In the genomic region with DNA sequence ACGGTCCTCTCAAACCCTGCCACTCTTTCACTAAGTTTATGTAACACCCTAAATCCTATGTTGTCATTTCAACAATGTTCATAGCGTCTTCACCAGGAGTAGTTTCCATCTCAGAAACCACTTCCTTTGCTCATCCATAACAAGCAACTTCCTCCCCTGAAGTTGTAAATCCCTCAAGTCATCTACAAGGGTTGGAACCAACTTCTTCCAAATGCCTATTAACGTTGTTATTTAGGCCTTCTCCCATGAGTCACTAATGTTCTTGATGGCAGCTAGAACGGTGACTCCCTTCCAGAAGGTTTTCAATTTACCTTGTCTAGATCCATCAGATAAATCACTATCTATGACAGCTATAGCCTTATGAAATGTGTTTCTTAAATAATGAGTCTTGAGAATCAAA, we compare ENCODE assay signal across 16 cellular contexts.
"Had no signal": no experiment of that assay in that cellular context is flagged by ENCODE, and none has a peak within 500 bp of the region (broad histone marks: within the 10 kb centered on the region; RNA-seq: fewer than 3 reads in every experiment).

No MANE protein-coding gene starts in this region.

- H3K9me3 ChIP-seq: left ventricle myocardium inferior, thyroid gland had no signal

- H3K4me1 ChIP-seq: parathyroid adenoma, thyroid gland had no signal

- H3K27ac Mint-ChIP-seq: naive thymus-derived CD8-positive, alpha-beta T cell; stimulated activated effector memory CD8-positive, alpha-beta T cell treated with anti-CD3 and anti-CD28 coated beads, Interleukin-12 subunit alpha, Interleukin-12 subunit beta, amount 100 ng/mL, for 72 hours had no signal

- H3K9me3 Mint-ChIP-seq: central memory CD8-positive, alpha-beta T cell; stimulated activated effector memory CD8-positive, alpha-beta T cell treated with anti-CD3 and anti-CD28 coated beads, Interleukin-12 subunit alpha, Interleukin-12 subunit beta, amount 100 ng/mL, for 72 hours had no signal

- H3K27me3 ChIP-seq: brain microvascular endothelial cell, thyroid gland had no signal

- H3K9ac ChIP-seq: parathyroid adenoma had no signal

- H3K79me2 ChIP-seq: parathyroid adenoma had no signal

- H2AFZ ChIP-seq: parathyroid adenoma had no signal

- H3K36me3 Mint-ChIP-seq: naive thymus-derived CD8-positive, alpha-beta T cell; stimulated activated effector memory CD8-positive, alpha-beta T cell treated with anti-CD3 and anti-CD28 coated beads, Interleukin-12 subunit alpha, Interleukin-12 subunit beta, amount 100 ng/mL, for 72 hours had no signal

- DNase-seq: activated CD4-positive, CD25-positive, alpha-beta regulatory T cell treated with anti-CD3 and anti-CD28 coated beads, Interleukin-2, amount 50 U/mL, for 72 hours; activated naive CD4-positive, alpha-beta T cell treated with Interleukin-2 at 50 U/mL for 16 hours; activated T-cell treated with anti-CD3 and anti-CD28 coated beads for 4 hours; anterior cingulate cortex; brain microvascular endothelial cell; hippocampal formation; left ventricle myocardium inferior; naive thymus-derived CD8-positive, alpha-beta T cell; stimulated activated CD4-positive, alpha-beta T cell treated with anti-CD3 and anti-CD28 coated beads, Interleukin-12 subunit alpha, Interleukin-12 subunit beta, amount 100 ng/mL, for 4 hours; stimulated activated CD4-positive, alpha-beta T cell treated with anti-CD3 and anti-CD28 coated beads, Interleukin-2, amount 100 ng/mL, for 24 hours; thyroid gland had no signal

- H3K36me3 ChIP-seq: brain microvascular endothelial cell, left ventricle myocardium inferior, thyroid gland had no signal

- H3K27ac ChIP-seq: brain microvascular endothelial cell, coronary artery, left ventricle myocardium inferior, parathyroid adenoma, thyroid gland had no signal

- H3K4me1 Mint-ChIP-seq: central memory CD8-positive, alpha-beta T cell; stimulated activated effector memory CD8-positive, alpha-beta T cell treated with anti-CD3 and anti-CD28 coated beads, Interleukin-12 subunit alpha, Interleukin-12 subunit beta, amount 100 ng/mL, for 72 hours had no signal

- H3K4me3 ChIP-seq: coronary artery, left ventricle myocardium inferior, thyroid gland had no signal

- H3K4me3 Mint-ChIP-seq: central memory CD8-positive, alpha-beta T cell; naive thymus-derived CD8-positive, alpha-beta T cell; stimulated activated effector memory CD8-positive, alpha-beta T cell treated with anti-CD3 and anti-CD28 coated beads, Interleukin-12 subunit alpha, Interleukin-12 subunit beta, amount 100 ng/mL, for 72 hours had no signal

- ATAC-seq: esophagus mucosa; naive thymus-derived CD8-positive, alpha-beta T cell; stimulated activated effector memory CD8-positive, alpha-beta T cell treated with anti-CD3 and anti-CD28 coated beads, Interleukin-12 subunit alpha, Interleukin-12 subunit beta, amount 100 ng/mL, for 72 hours had no signal
